ENCODE assay signal across 8 cellular contexts in genomic region chr5:75053286-75054109, GRCh38. TPM values are rescaled to one million over a fixed set of nuclear protein-coding genes. Genes with fewer than 3 reads are reported as not detected.
DNase-seq lines count a peak whose midpoint lies in the region; ATAC-seq, FAIRE-seq and TF ChIP-seq lines count a peak whose summit lies in the region.

No MANE protein-coding gene starts in this region.

- in situ Hi-C loops in SK-MEL-5 (cut with HindIII; ENCODE audit: low pct_unique_long_range_greater_than_20kb, low sequenced_read_pairs), result no loop called here

- H3K9ac ChIP-seq in adipocyte (ENCODE audit: low read length), result peak overlapping the region; percentile 86

- no peak overlapping the region for H3K27ac Mint-ChIP-seq in GM23338

- TF ChIP-seq POLR2A in heart left ventricle (IDR thresholded peaks at IDR 0.05), result no peak
- peak in 1 of 2 donors; percentile 5 for TF ChIP-seq POLR2A in vagina (IDR thresholded peaks at IDR 0.05)

- H3K4me1 ChIP-seq in GM23338 (ENCODE audit: insufficient read depth) (peaks cover 37% of the 10 kb centered on the region), adipocyte (ENCODE audit: control insufficient read depth, insufficient read depth, low read length) (peaks cover 28% of the 10 kb centered on the region), heart left ventricle (peaks cover 0 to 30% (median 14%) of the 10 kb centered on the region in 12 donors), pancreas (peaks cover 0 to 15% (median 12%) of the 10 kb centered on the region in 3 donors), vagina (peaks cover 43% of the 10 kb centered on the region)

- H3K4me3 ChIP-seq in GM23338 (peak overlapping the region; percentile 71), adipocyte (ENCODE audit: low read length) (peak overlapping the region; percentile 84), heart left ventricle (peak overlapping the region; percentile 62 to 96 (median 86)), pancreas (peak overlapping the region; percentile 66 to 88 (median 76)), vagina (peak overlapping the region; percentile 84 to 90)

- peak overlapping the region; percentile 54; the same call in 1 of the 2 replicates for H2AFZ ChIP-seq in GM23338

- H3K9me3 Mint-ChIP-seq in GM23338, result no peaks in the 10 kb centered on the region; the same call in 2 of the 3 replicates

- peak in 1 of 2 experiments; percentile 20; a peak in 1 of 4 replicates for TF ChIP-seq CTCF in GM23338 (conservative IDR thresholded peaks at IDR 0.05; ENCODE audit: low read depth in 2 of 2)
- peak in 3 of 12 donors; percentile 10 to 25 (median 19) for TF ChIP-seq CTCF in heart left ventricle (IDR thresholded peaks at IDR 0.05)
- TF ChIP-seq CTCF in pancreas (IDR thresholded peaks at IDR 0.05), result peak in 1 of 4 donors; percentile 8
- TF ChIP-seq CTCF in vagina (IDR thresholded peaks at IDR 0.05), result no peak

- H3K4me1 Mint-ChIP-seq in GM23338, result peaks cover 67% of the 10 kb centered on the region

- peaks cover 44% of the 10 kb centered on the region for H3K27me3 Mint-ChIP-seq in GM23338 (ENCODE audit: insufficient read depth, low read depth, poor library complexity)

- no peaks in the 10 kb centered on the region for H3F3A ChIP-seq in GM23338 (replicated peaks; ENCODE audit: low read depth)

- no peaks in the 10 kb centered on the region for H4K20me1 ChIP-seq in GM23338 (replicated peaks; ENCODE audit: insufficient read depth)

- H3K4me2 ChIP-seq in GM23338, result peak overlapping the region; percentile 91

- peak overlapping the region; percentile 41; the same call in 1 of the 2 replicates for H3K27ac ChIP-seq in GM23338 (ENCODE audit: low read depth)
- H3K27ac ChIP-seq in heart left ventricle, result peak overlapping the region; percentile 75 to 89 (median 84)
- peak overlapping the region; percentile 88 to 98 (median 94) for H3K27ac ChIP-seq in pancreas
- peak overlapping the region; percentile 97 for H3K27ac ChIP-seq in vagina

- H3K4me3 Mint-ChIP-seq in GM23338, result peak overlapping the region; percentile 81

- intact Hi-C loops in heart left ventricle (cut with DNase I) (loop anchor here in 8 of 10 donors (5.0 to 10.0 kb wide), 8 partner anchors 181 to 1204 kb away; partner anchors contain the start of genes ANKRD31 (in 6 of the 8), HMGCR (in 2 of the 8) and HEXB (in 1 of the 8)), pancreas (cut with DNase I) (no loop called here), vagina (cut with DNase I) (no loop called here)

- H3K9me2 ChIP-seq in GM23338 (ENCODE audit: insufficient read depth), result no peaks in the 10 kb centered on the region

- no peaks in the 10 kb centered on the region; the same call in 2 of the 3 replicates for H3K36me3 Mint-ChIP-seq in GM23338 (ENCODE audit: low read depth)

- H3K9me3 ChIP-seq in adipocyte (ENCODE audit: control insufficient read depth, low read length) (no peaks in the 10 kb centered on the region), heart left ventricle (no peaks in the 10 kb centered on the region), pancreas (no peaks in the 10 kb centered on the region), vagina (no peaks in the 10 kb centered on the region)

- peaks cover 37% of the 10 kb centered on the region for H3K27me3 ChIP-seq in GM23338 (ENCODE audit: insufficient read depth)
- no peaks in the 10 kb centered on the region for H3K27me3 ChIP-seq in adipocyte (replicated peaks; ENCODE audit: control insufficient read depth, insufficient read depth, low read length)
- peaks cover 0 to 21% (median 0%) of the 10 kb centered on the region in 9 donors for H3K27me3 ChIP-seq in heart left ventricle
- H3K27me3 ChIP-seq in pancreas, result no peaks in the 10 kb centered on the region
- no peaks in the 10 kb centered on the region for H3K27me3 ChIP-seq in vagina

- peak; percentile 23 to 28 for DNase-seq in AML-193 (lab: John Stamatoyannopoulos, UW)
- peak; percentile 73 for DNase-seq in GM23338 (ENCODE audit: low spot score)
- DNase-seq in SK-MEL-5 (ENCODE audit: low read depth, low spot score), result peak; percentile 68
- peak; percentile 89 for DNase-seq in adipocyte (ENCODE audit: low read depth)
- DNase-seq in heart left ventricle, result peak; percentile 40 to 75 (median 51)
- DNase-seq in pancreas, result peak; percentile 62 to 88 (median 70)
- no peak for DNase-seq in vagina (ENCODE audit: extremely low spot score in 2 of 2)
- DNase-seq in NAMALWA (ENCODE audit: low spot score), result no peak

- H3K36me3 ChIP-seq in GM23338 (ENCODE audit: insufficient read depth) (no peaks in the 10 kb centered on the region), adipocyte (ENCODE audit: control insufficient read depth, insufficient read depth, low read length, severe bottlenecking) (no peaks in the 10 kb centered on the region), heart left ventricle (no peaks in the 10 kb centered on the region), pancreas (no peaks in the 10 kb centered on the region), vagina (no peaks in the 10 kb centered on the region)

- peak; percentile 22 for ATAC-seq in GM23338
- peak; percentile 29 to 78 (median 72) for ATAC-seq in heart left ventricle
- peak; percentile 62 to 73 (median 68) for ATAC-seq in pancreas

- no peak for FAIRE-seq in pancreas (lab: Jason Lieb, UNC)

- 0 to 1% (median 0%) methylated on average over 41 to 96 of the region's 96 CpGs for WGBS in heart left ventricle, 4 donors
- WGBS in pancreas, 2 donors, result 0% methylated on average over 84 to 96 of the region's 96 CpGs

- peaks cover 28% of the 10 kb centered on the region for H3K79me2 ChIP-seq in GM23338 (replicated peaks; ENCODE audit: insufficient read depth)

TF ChIP-seq in GM23338, 12 proteins besides CTCF, POLR2A, EP300 and RAD21:
- TF ChIP-seq CREB1 (CRISPR knock-in tag; IDR thresholded peaks at IDR 0.05; ENCODE audit: low read depth) (peak; percentile 35; the same call in 1 of the 2 replicates), NANOG (IDR thresholded peaks at IDR 0.05; ENCODE audit: borderline replicate concordance) (no peak), EZH2 (IDR thresholded peaks at IDR 0.05; ENCODE audit: low read depth, unreplicated experiment) (no peak), POLR2AphosphoS5 (IDR thresholded peaks at IDR 0.05; ENCODE audit: low read depth) (no peak)
- TF ChIP-seq, protein P1, sequence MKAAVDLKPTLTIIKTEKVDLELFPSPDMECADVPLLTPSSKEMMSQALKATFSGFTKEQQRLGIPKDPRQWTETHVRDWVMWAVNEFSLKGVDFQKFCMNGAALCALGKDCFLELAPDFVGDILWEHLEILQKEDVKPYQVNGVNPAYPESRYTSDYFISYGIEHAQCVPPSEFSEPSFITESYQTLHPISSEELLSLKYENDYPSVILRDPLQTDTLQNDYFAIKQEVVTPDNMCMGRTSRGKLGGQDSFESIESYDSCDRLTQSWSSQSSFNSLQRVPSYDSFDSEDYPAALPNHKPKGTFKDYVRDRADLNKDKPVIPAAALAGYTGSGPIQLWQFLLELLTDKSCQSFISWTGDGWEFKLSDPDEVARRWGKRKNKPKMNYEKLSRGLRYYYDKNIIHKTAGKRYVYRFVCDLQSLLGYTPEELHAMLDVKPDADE (IDR thresholded peaks at IDR 0.05), result no peak

RNA-seq across cellular contexts. Expression of gene GCNT4, which starts 1.1 kb away (rescaled TPM):
- total RNA-seq in GM23338 (2014; rRNA removed; shearing (Covaris generic)), result 3.3 and 5.4 TPM in 2 replicates
- polyA plus RNA-seq in GM23338 (2016; fragmentation: Nextera tagmentation; extraction: Ambion mirVana) (1.4 and 2.5 TPM in 2 replicates), heart left ventricle (under 1 TPM; 0.08 to 0.11 TPM), pancreas (1 to 10 TPM; 1.7 to 3.2 TPM)
- total RNA-seq in SK-MEL-5 (2014; rRNA removed; shearing (Covaris generic)), result 0.75 and 1.1 TPM in 2 replicates
- 0.12 and 0.29 TPM in 2 replicates for polyA plus RNA-seq in SK-MEL-5 (2015; cell fraction: cytosol; rRNA removed)
- polyA plus RNA-seq in SK-MEL-5 (2015; cell fraction: nucleus; rRNA removed), result 1.2 TPM in 2 replicates
- total RNA-seq in heart left ventricle (under 1 TPM; 0.07 to 0.60 (median 0.38) TPM), pancreas (1 to 10 TPM; 1.5 to 6.4 (median 2.8) TPM), vagina (2.5 TPM)

Comparison
In these comparisons a context has a peak if more than half of its experiments do, and no peak if none do; other contexts are left out.
1. DNase-seq: peak in AML-193 (2 of 2), GM23338 (single experiment), SK-MEL-5 (single experiment), adipocyte (single experiment), heart left ventricle (5 of 5) and pancreas (6 of 6); none in vagina (0 of 2) and NAMALWA (single experiment).
2. ATAC-seq: peak in every context shown above with its lines; median percentile 72 in heart left ventricle; 68 in pancreas; 22 in GM23338.
3. H3K27ac ChIP-seq: peak in every context shown above with its lines; median percentile 97 in vagina; 94 in pancreas; 84 in heart left ventricle; 41 in GM23338.
4. intact Hi-C loops: an anchor here in heart left ventricle (5.0 to 10.0 kb wide); none called in pancreas and vagina.
5. Peak in every context shown above with its lines, with median percentiles within 50 percentile points of each other: H3K4me3 ChIP-seq.